ENCODE assay signal across 16 cellular contexts in genomic region chr10:118471863-118472262, GRCh38.
A peak's percentile ranks its signal among the peaks of the same experiment; 100 is the strongest.
DNase-seq lines count a peak whose midpoint lies in the region; ATAC-seq and TF ChIP-seq lines count a peak whose summit lies in the region.
"Had no signal": no experiment of that assay in that cellular context is flagged by ENCODE, and none has a peak within 500 bp of the region (broad histone marks: within the 10 kb centered on the region; RNA-seq: fewer than 3 reads in every experiment).

No MANE protein-coding gene starts in this region.

- no peaks in the 10 kb centered on the region for H3K4me1 Mint-ChIP-seq in activated CD8-positive, alpha-beta memory T cell treated with anti-CD3 and anti-CD28 coated beads, Interleukin-2, amount 10 ng/mL, durations not matched to agents 7 days and 5 days
- H3K4me1 Mint-ChIP-seq in type B pancreatic cell (ENCODE audit: unreplicated experiment) = peaks cover 16% of the 10 kb centered on the region
- H3K4me1 Mint-ChIP-seq: activated CD4-positive, alpha-beta memory T cell treated with anti-CD3 and anti-CD28 coated beads, Interleukin-2, amount 10 ng/mL, durations not matched to agents 7 days and 5 days; activated T-helper 17 cell treated with anti-CD3 and anti-CD28 coated beads, Interleukin-2, amount 50 U/mL, for 72 hours had no signal

- H3K27ac ChIP-seq in RWPE2 (ENCODE audit: poor library complexity, severe bottlenecking) = peak overlapping the region; percentile 14
- H3K27ac ChIP-seq: A549, ascending aorta had no signal

- H3K4me3 Mint-ChIP-seq in activated CD8-positive, alpha-beta memory T cell treated with anti-CD3 and anti-CD28 coated beads, Interleukin-2, amount 10 ng/mL, durations not matched to agents 7 days and 5 days = no peak overlapping the region
- no peak overlapping the region for H3K4me3 Mint-ChIP-seq in type B pancreatic cell
- H3K4me3 Mint-ChIP-seq: activated CD4-positive, alpha-beta memory T cell treated with anti-CD3 and anti-CD28 coated beads, Interleukin-2, amount 10 ng/mL, durations not matched to agents 7 days and 5 days; activated T-helper 17 cell treated with anti-CD3 and anti-CD28 coated beads, Interleukin-2, amount 50 U/mL, for 72 hours; GM23338; nephron had no signal

- peaks cover 27% of the 10 kb centered on the region for H3K27me3 Mint-ChIP-seq in activated CD8-positive, alpha-beta memory T cell treated with anti-CD3 and anti-CD28 coated beads, Interleukin-2, amount 10 ng/mL, durations not matched to agents 7 days and 5 days
- peaks cover 42% of the 10 kb centered on the region for H3K27me3 Mint-ChIP-seq in type B pancreatic cell

- CTCF ChIA-PET in activated CD8-positive, alpha-beta memory T cell treated with anti-CD3 and anti-CD28 coated beads, Interleukin-2, amount 10 ng/mL, durations not matched to agents 7 days and 5 days (lab: Charles Lee) = no interaction called here

- no peaks in the 10 kb centered on the region for H3K9me3 ChIP-seq in RWPE2 (ENCODE audit: severe bottlenecking)
- H3K9me3 ChIP-seq: A549 had no signal

- H3K27ac Mint-ChIP-seq in activated CD8-positive, alpha-beta memory T cell treated with anti-CD3 and anti-CD28 coated beads, Interleukin-2, amount 10 ng/mL, durations not matched to agents 7 days and 5 days = no peak overlapping the region
- no peak overlapping the region for H3K27ac Mint-ChIP-seq in type B pancreatic cell
- H3K27ac Mint-ChIP-seq: activated CD4-positive, alpha-beta memory T cell treated with anti-CD3 and anti-CD28 coated beads, Interleukin-2, amount 10 ng/mL, durations not matched to agents 7 days and 5 days; activated T-helper 17 cell treated with anti-CD3 and anti-CD28 coated beads, Interleukin-2, amount 50 U/mL, for 72 hours; GM23338; nephron had no signal

- H3K27me3 ChIP-seq in RWPE2 (ENCODE audit: insufficient read depth, poor library complexity, severe bottlenecking) = no peaks in the 10 kb centered on the region
- H3K27me3 ChIP-seq: ascending aorta had no signal

- no peak for ATAC-seq in activated CD8-positive, alpha-beta memory T cell treated with anti-CD3 and anti-CD28 coated beads, Interleukin-2, amount 10 ng/mL, durations not matched to agents 7 days and 5 days
- ATAC-seq in RWPE2 (ENCODE audit: low read depth) = peak; percentile 81
- peak; percentile 54 for ATAC-seq in esophagus mucosa
- ATAC-seq in GM21515 (IDR thresholded peaks at IDR 0.05; ENCODE audit: unreplicated experiment) = no peak
- ATAC-seq: activated T-helper 17 cell treated with anti-CD3 and anti-CD28 coated beads, Interleukin-2, amount 50 U/mL, for 72 hours; GM23338 had no signal

- no peaks in the 10 kb centered on the region for H3K9me3 Mint-ChIP-seq in activated CD8-positive, alpha-beta memory T cell treated with anti-CD3 and anti-CD28 coated beads, Interleukin-2, amount 10 ng/mL, durations not matched to agents 7 days and 5 days (ENCODE audit: low read depth)
- H3K9me3 Mint-ChIP-seq in type B pancreatic cell = no peaks in the 10 kb centered on the region
- H3K9me3 Mint-ChIP-seq: activated CD4-positive, alpha-beta memory T cell treated with anti-CD3 and anti-CD28 coated beads, Interleukin-2, amount 10 ng/mL, durations not matched to agents 7 days and 5 days; activated T-helper 17 cell treated with anti-CD3 and anti-CD28 coated beads, Interleukin-2, amount 50 U/mL, for 72 hours; GM23338; nephron had no signal

- DNase-seq in activated CD8-positive, alpha-beta memory T cell treated with anti-CD3 and anti-CD28 coated beads, Interleukin-2, amount 10 ng/mL, durations not matched to agents 7 days and 5 days = peak; percentile 22
- DNase-seq in activated CD8-positive, alpha-beta memory T cell treated with anti-CD3 and anti-CD28 coated beads for 24 hours = no peak
- DNase-seq in RWPE2 (ENCODE audit: low spot score) = no peak
- peak; percentile 23 for DNase-seq in stromal cell of bone marrow (ENCODE audit: low read depth)
- DNase-seq in type B pancreatic cell (ENCODE audit: extremely low spot score, unreplicated experiment) = no peak
- DNase-seq in occipital lobe (lab: John Stamatoyannopoulos, UW) = no peak
- DNase-seq: activated CD4-positive, alpha-beta memory T cell treated with anti-CD3 and anti-CD28 coated beads, Interleukin-2, amount 10 ng/mL, durations not matched to agents 7 days and 5 days; NCI-H1048; stimulated activated CD4-positive, alpha-beta T cell treated with anti-CD3 and anti-CD28 coated beads, Interleukin-1b, Interleukin-23, amount 100 ng/mL, for 48 hours had no signal

- H3K36me3 ChIP-seq in RWPE2 (ENCODE audit: low read depth) = no peaks in the 10 kb centered on the region
- H3K36me3 ChIP-seq: ascending aorta had no signal

- no peaks in the 10 kb centered on the region for H3K36me3 Mint-ChIP-seq in activated CD8-positive, alpha-beta memory T cell treated with anti-CD3 and anti-CD28 coated beads, Interleukin-2, amount 10 ng/mL, durations not matched to agents 7 days and 5 days
- no peaks in the 10 kb centered on the region for H3K36me3 Mint-ChIP-seq in type B pancreatic cell

- H3K4me1 ChIP-seq in RWPE2 (ENCODE audit: insufficient read depth, poor library complexity, severe bottlenecking) = no peaks in the 10 kb centered on the region
- H3K4me1 ChIP-seq: A549, ascending aorta had no signal

- no peak for TF ChIP-seq CTCF in RWPE2 (IDR thresholded peaks at IDR 0.05; ENCODE audit: poor library complexity, severe bottlenecking)
- TF ChIP-seq CTCF in type B pancreatic cell (conservative IDR thresholded peaks at IDR 0.05) = no peak

- no peak overlapping the region for H3K4me3 ChIP-seq in RWPE2 (ENCODE audit: severe bottlenecking)
- H3K4me3 ChIP-seq: A549, ascending aorta, GM23338 had no signal

Comparison
In these comparisons a context has a peak if more than half of its experiments do, and no peak if none do; other contexts are left out.
1. DNase-seq: peak in activated CD8-positive, alpha-beta memory T cell treated with anti-CD3 and anti-CD28 coated beads, Interleukin-2, amount 10 ng/mL, durations not matched to agents 7 days and 5 days (single experiment) and stromal cell of bone marrow (single experiment); none in activated CD8-positive, alpha-beta memory T cell treated with anti-CD3 and anti-CD28 coated beads for 24 hours (single experiment), RWPE2 (single experiment), type B pancreatic cell (single experiment) and occipital lobe (single experiment).
2. ATAC-seq: peak in RWPE2 (single experiment) and esophagus mucosa (single experiment); none in activated CD8-positive, alpha-beta memory T cell treated with anti-CD3 and anti-CD28 coated beads, Interleukin-2, amount 10 ng/mL, durations not matched to agents 7 days and 5 days (single experiment) and GM21515 (single experiment).